Comparison of ENCODE assay signal across 15 cellular contexts in genomic region chr3:117562000-117562399, GRCh38.
"Had no signal": no experiment of that assay in that cellular context is flagged by ENCODE, and none has a peak within 500 bp of the region (broad histone marks: within the 10 kb centered on the region; RNA-seq: fewer than 3 reads in every experiment).

No MANE protein-coding gene starts in this region.

- H3K36me3 ChIP-seq: breast epithelium, gastrocnemius medialis, spleen, upper lobe of right lung had no signal

- H3K9me3 ChIP-seq: breast epithelium, gastrocnemius medialis, spleen, upper lobe of right lung had no signal

- H3K27me3 ChIP-seq: breast epithelium, gastrocnemius medialis, spleen, upper lobe of right lung had no signal

- H3K4me3 ChIP-seq: breast epithelium, gastrocnemius medialis, spleen, upper lobe of right lung had no signal

- H3K4me1 ChIP-seq: breast epithelium, gastrocnemius medialis, spleen, upper lobe of right lung had no signal

- DNase-seq: activated CD4-positive, alpha-beta T cell treated with anti-CD3 and anti-CD28 coated beads, Interleukin-2, amount 50 U/mL, for 4 hours; activated effector memory CD4-positive, alpha-beta T cell treated with anti-CD3 and anti-CD28 coated beads, Interleukin-2, amount 50 U/mL, for 16 hours; activated naive CD4-positive, alpha-beta T cell treated with anti-CD3 and anti-CD28 coated beads, Interleukin-2, amount 50 U/mL, for 16 hours; activated T-cell treated with anti-CD3 and anti-CD28 coated beads, Interleukin-2, amount 50 U/mL, for 72 hours; effector CD4-positive, alpha-beta T cell; gastrocnemius medialis; head of caudate nucleus; kidney; spleen; stimulated activated CD4-positive, alpha-beta T cell treated with anti-CD3 and anti-CD28 coated beads, Interleukin-4, amount 100 ng/mL, for 4 hours; upper lobe of right lung had no signal

- ATAC-seq: activated T-cell treated with anti-CD3 and anti-CD28 coated beads, Interleukin-2, amount 50 U/mL, for 72 hours; esophagus mucosa; gastrocnemius medialis; left lobe of liver; stimulated activated memory B cell treated with anti-CD40 and anti-IgM and Interleukin-4, amounts not matched to agents 10 μg/mL and 1 μg/mL and 100 μg/mL, for 72 hours; upper lobe of right lung had no signal

- H3K27ac ChIP-seq: breast epithelium, gastrocnemius medialis, spleen, upper lobe of right lung had no signal
